In the genomic region with DNA sequence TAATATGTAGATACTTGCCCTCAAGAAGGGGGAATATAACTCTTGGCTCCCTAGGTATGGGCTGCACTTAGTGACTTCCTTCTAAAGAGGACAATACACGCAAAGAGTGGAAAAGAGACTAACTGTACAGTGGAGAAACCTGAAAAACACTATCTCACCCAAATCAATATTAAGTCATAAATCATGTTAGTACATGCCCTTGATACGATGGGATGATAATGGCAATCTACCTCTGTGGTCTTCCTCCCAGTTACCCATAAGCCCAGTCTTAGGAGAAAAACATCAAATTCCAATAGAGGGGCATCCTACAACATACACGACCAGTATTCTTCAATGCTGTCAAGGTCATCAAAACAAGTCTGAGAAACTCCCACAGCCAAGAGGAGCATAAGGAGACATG, we compare ENCODE assay signal across 8 cellular contexts. TPM values are rescaled to one million over a fixed set of nuclear protein-coding genes. Genes with fewer than 3 reads are reported as not detected.
A peak's percentile ranks its signal among the peaks of the same experiment; 100 is the strongest.
DNase-seq lines count a peak whose midpoint lies in the region; ATAC-seq and TF ChIP-seq lines count a peak whose summit lies in the region.

No MANE protein-coding gene starts in this region.

- DNase-seq in breast epithelium (ENCODE audit: low spot score in 2 of 2) (no peak), NCI-H1105 treated with DMSO at 0.1 percent for 48 hours (lab: John Stamatoyannopoulos, UW) (no peak), NCI-H2196 (lab: John Stamatoyannopoulos, UW; ENCODE audit: unreplicated experiment) (no peak)

- peak overlapping the region; percentile 83 for H3K4me3 ChIP-seq in ACC112 (ENCODE audit: low read depth, low read length)
- H3K4me3 ChIP-seq in HUES48 (ENCODE audit: low read depth, low read length), result peak overlapping the region; percentile 87
- H3K4me3 ChIP-seq in breast epithelium, result peak overlapping the region; percentile 79 to 94 (median 93)
- H3K4me3 ChIP-seq in muscle layer of colon (ENCODE audit: low read depth in 1 of 2, low read length in 2 of 2), result peak overlapping the region in 1 of 2 donors; percentile 95

- H3K9ac ChIP-seq in HUES48 (ENCODE audit: low read depth, low read length), result 0 out of 2 replicates have a peak overlapping the region, but pooled peaks have one; percentile 85
- peak overlapping the region; percentile 59 for H3K9ac ChIP-seq in muscle layer of colon (ENCODE audit: low read length)

- no peaks in the 10 kb centered on the region for H3K9me3 ChIP-seq in HUES48 (ENCODE audit: control insufficient read depth, insufficient read depth, low read length)
- no peaks in the 10 kb centered on the region for H3K9me3 ChIP-seq in breast epithelium
- H3K9me3 ChIP-seq in muscle layer of colon (ENCODE audit: low read length), result no peaks in the 10 kb centered on the region

- intact Hi-C loops in breast epithelium (cut with DNase I; ENCODE audit: low total_unique reads), result no loop called here

- H3K27me3 ChIP-seq in ACC112 (ENCODE audit: insufficient read depth, low read length), result no peaks in the 10 kb centered on the region
- 0 out of 2 replicates have a peak, but pooled peaks cover 2% of the 10 kb centered on the region for H3K27me3 ChIP-seq in HUES48 (ENCODE audit: control insufficient read depth, insufficient read depth, low read length)
- H3K27me3 ChIP-seq in breast epithelium, result no peaks in the 10 kb centered on the region
- H3K27me3 ChIP-seq in muscle layer of colon (ENCODE audit: control insufficient read depth in 1 of 2, insufficient read depth in 2 of 2, low read length in 2 of 2), result no peaks in the 10 kb centered on the region

- no peak for ATAC-seq in GM18861 (IDR thresholded peaks at IDR 0.05; ENCODE audit: unreplicated experiment)
- no peak for ATAC-seq in HG02642 (IDR thresholded peaks at IDR 0.05; ENCODE audit: poor library complexity, unreplicated experiment)

- H3K27ac ChIP-seq in ACC112 (ENCODE audit: low read depth, low read length) (no peak overlapping the region), HUES48 (ENCODE audit: low read depth, low read length) (no peak overlapping the region), breast epithelium (peak overlapping the region; percentile 97 to 99), muscle layer of colon (ENCODE audit: low read depth, low read length) (no peak overlapping the region)

- H3K4me1 ChIP-seq in ACC112 (ENCODE audit: control insufficient read depth, insufficient read depth, low read length, unreplicated experiment) (peaks cover 39% of the 10 kb centered on the region), HUES48 (ENCODE audit: control insufficient read depth, insufficient read depth, low read length) (peaks cover 38% of the 10 kb centered on the region), breast epithelium (peaks cover 0 to 22% of the 10 kb centered on the region in 2 donors), muscle layer of colon (ENCODE audit: insufficient read depth, low read length) (peaks cover 43% of the 10 kb centered on the region)

- no peak for TF ChIP-seq CTCF in breast epithelium (IDR thresholded peaks at IDR 0.05)

- no peak overlapping the region for H2AFZ ChIP-seq in ACC112 (ENCODE audit: low read length, unreplicated experiment)

- no peak for TF ChIP-seq POLR2A in breast epithelium (IDR thresholded peaks at IDR 0.05)

- H3K36me3 ChIP-seq in ACC112 (ENCODE audit: insufficient read depth, low read length), result no peaks in the 10 kb centered on the region
- H3K36me3 ChIP-seq in HUES48 (ENCODE audit: control insufficient read depth, insufficient read depth, low read length), result 0 out of 2 replicates have a peak, but pooled peaks cover 11% of the 10 kb centered on the region
- H3K36me3 ChIP-seq in breast epithelium, result no peaks in the 10 kb centered on the region
- H3K36me3 ChIP-seq in muscle layer of colon (ENCODE audit: insufficient read depth, low read length), result no peaks in the 10 kb centered on the region

- peaks cover 58% of the 10 kb centered on the region for H3K79me2 ChIP-seq in ACC112 (ENCODE audit: control insufficient read depth, insufficient read depth, low read length, unreplicated experiment)

RNA-seq across cellular contexts. Expression of a gene that starts 1.3 kb away (rescaled TPM):
- 10 to 100 TPM; 31.7 to 66.2 (median 47.5) TPM for total RNA-seq in breast epithelium

RNA-seq across cellular contexts. Expression of a gene that starts 48.6 kb away (rescaled TPM):
- under 1 TPM in 1 of 3 donors, not detected in 2; 0.33 TPM for total RNA-seq in breast epithelium

RNA-seq across cellular contexts. Expression of a gene that starts 50.9 kb away (rescaled TPM):
- total RNA-seq in breast epithelium, result not detected

Comparison
In these comparisons a context has a peak if more than half of its experiments do, and no peak if none do; other contexts are left out.
1. H3K27ac ChIP-seq: peak in breast epithelium (2 of 2); none in ACC112 (single experiment), HUES48 (single experiment) and muscle layer of colon (single experiment).